8 cellular contexts compared by ENCODE assay signal in the genomic region with DNA sequence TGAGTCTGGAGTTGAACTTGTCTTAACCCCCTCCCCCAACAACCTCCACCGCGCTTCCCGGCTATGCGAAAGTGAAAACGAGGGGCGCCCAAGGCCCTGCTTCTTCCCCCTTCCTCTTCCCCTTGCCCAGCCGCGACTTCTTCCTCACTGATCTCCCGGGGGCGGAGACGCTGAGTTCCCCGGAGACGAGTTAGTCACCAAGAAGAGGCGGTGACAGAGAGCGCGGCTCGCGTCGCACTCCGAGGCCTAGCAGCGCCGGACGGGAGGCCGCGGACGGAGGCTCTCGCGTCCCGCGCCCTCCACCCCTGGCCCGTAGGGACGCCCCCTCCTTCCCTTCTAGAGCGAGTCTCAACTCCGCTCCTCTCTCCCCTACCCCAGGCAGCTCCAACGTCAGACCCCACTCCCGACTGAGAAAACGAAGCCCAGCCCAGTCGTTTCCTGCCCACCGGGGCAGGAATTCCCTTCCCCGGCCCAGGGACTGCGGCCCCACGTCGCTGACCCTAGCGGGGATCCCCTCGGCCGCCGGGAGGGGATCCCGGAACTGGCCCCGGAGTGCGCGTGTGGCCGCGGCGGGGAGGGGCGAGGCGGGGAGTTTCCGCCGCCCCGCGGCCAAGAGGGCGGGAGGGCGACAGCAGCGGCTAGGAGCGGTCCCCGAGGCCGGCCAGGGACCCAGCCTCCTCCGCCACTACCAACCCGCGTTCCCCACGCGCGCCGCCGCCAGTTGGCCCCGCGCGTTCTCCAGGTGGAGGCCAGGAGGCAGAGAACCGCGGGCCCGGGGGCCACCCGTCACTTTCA. TPM values are rescaled to one million over a fixed set of nuclear protein-coding genes. Genes with fewer than 3 reads are reported as not detected.
A peak's percentile ranks its signal among the peaks of the same experiment; 100 is the strongest.
DNase-seq lines count a peak whose midpoint lies in the region; ATAC-seq lines count a peak whose summit lies in the region.

No MANE protein-coding gene starts in this region.

- peaks cover 22 to 47% (median 36%) of the 10 kb centered on the region in 10 experiments for H3K4me1 ChIP-seq in BLaER1 treated with 17β-estradiol and CSF1 and Interleukin-3, amounts not matched to agents 10 nM and 100 nM
- H3K4me1 ChIP-seq in ectodermal cell (ENCODE audit: control insufficient read depth, insufficient read depth, low read length): no peaks in the 10 kb centered on the region

- peak overlapping the region; percentile 81 to 98 (median 94) for H3K4me3 ChIP-seq in BLaER1 treated with 17β-estradiol and CSF1 and Interleukin-3, amounts not matched to agents 10 nM and 100 nM
- H3K4me3 ChIP-seq in ectodermal cell (ENCODE audit: insufficient read depth, low read depth, low read length): peak overlapping the region; percentile 68

- H3K36me3 ChIP-seq in BLaER1 treated with 17β-estradiol and CSF1 and Interleukin-3, amounts not matched to agents 10 nM and 100 nM: peaks cover 8 to 39% (median 37%) of the 10 kb centered on the region in 11 experiments; a peak in 21 of 22 replicates
- no peaks in the 10 kb centered on the region for H3K36me3 ChIP-seq in ectodermal cell (ENCODE audit: control insufficient read depth, insufficient read depth, low read length)

- no peaks in the 10 kb centered on the region for H3K9me3 ChIP-seq in BLaER1 treated with 17β-estradiol and CSF1 and Interleukin-3, amounts not matched to agents 10 nM and 100 nM (replicated peaks in 1 of 11)
- no peaks in the 10 kb centered on the region for H3K9me3 ChIP-seq in ectodermal cell (ENCODE audit: control insufficient read depth, low read length)

- H3K27me3 ChIP-seq in BLaER1 treated with 17β-estradiol and CSF1 and Interleukin-3, amounts not matched to agents 10 nM and 100 nM: no peaks in the 10 kb centered on the region
- H3K27me3 ChIP-seq in ectodermal cell (ENCODE audit: control insufficient read depth, insufficient read depth, low read length, poor library complexity, severe bottlenecking): peaks cover 36% of the 10 kb centered on the region

- H3K9me3 Mint-ChIP-seq in activated CD8-positive, alpha-beta T cell treated with anti-CD3 and anti-CD28 coated beads, Interleukin-2, amount 10 ng/mL, durations not matched to agents 7 days and 5 days (ENCODE audit: insufficient read depth): no peaks in the 10 kb centered on the region

- H3K4me1 Mint-ChIP-seq in activated CD8-positive, alpha-beta T cell treated with anti-CD3 and anti-CD28 coated beads, Interleukin-2, amount 10 ng/mL, durations not matched to agents 7 days and 5 days (ENCODE audit: low read depth): peaks cover 49% of the 10 kb centered on the region

- H3K4me2 ChIP-seq in BLaER1 treated with 17β-estradiol and CSF1 and Interleukin-3, amounts not matched to agents 10 nM and 100 nM: peak overlapping the region; percentile 74 to 95 (median 93)

- H3K36me3 Mint-ChIP-seq in activated CD8-positive, alpha-beta T cell treated with anti-CD3 and anti-CD28 coated beads, Interleukin-2, amount 10 ng/mL, durations not matched to agents 7 days and 5 days (ENCODE audit: low read depth): peaks cover 34% of the 10 kb centered on the region

- ATAC-seq in GM19043 (IDR thresholded peaks at IDR 0.05; ENCODE audit: low read depth, unreplicated experiment): peak; percentile 59
- peak; percentile 59 for ATAC-seq in HG03280 (IDR thresholded peaks at IDR 0.05; ENCODE audit: unreplicated experiment)
- peak; percentile 78 for ATAC-seq in activated CD8-positive, alpha-beta T cell treated with anti-CD3 and anti-CD28 coated beads, Interleukin-2, amount 10 ng/mL, durations not matched to agents 7 days and 5 days

- CTCF ChIA-PET in activated CD8-positive, alpha-beta T cell treated with anti-CD3 and anti-CD28 coated beads, Interleukin-2, amount 10 ng/mL, durations not matched to agents 7 days and 5 days (lab: Charles Lee): interaction anchor here (1.0 to 1.7 kb wide), 4 partner anchors 10 to 109 kb away, joined by 3 to 5 read pairs (median 4); a partner anchor contains a TSS

- H3K27me3 Mint-ChIP-seq in activated CD8-positive, alpha-beta T cell treated with anti-CD3 and anti-CD28 coated beads, Interleukin-2, amount 10 ng/mL, durations not matched to agents 7 days and 5 days (ENCODE audit: low read depth): no peaks in the 10 kb centered on the region

- POLR2A ChIA-PET in activated CD8-positive, alpha-beta T cell treated with anti-CD3 and anti-CD28 coated beads, Interleukin-2, amount 10 ng/mL, durations not matched to agents 7 days and 5 days (lab: Charles Lee): interaction anchor here (0.5 to 2.0 kb wide), 23 partner anchors 13 to 531 kb away, joined by 3 to 22 read pairs (median 4); a partner anchor contains a TSS

- peak overlapping the region; percentile 87 for H3K4me3 Mint-ChIP-seq in activated CD8-positive, alpha-beta T cell treated with anti-CD3 and anti-CD28 coated beads, Interleukin-2, amount 10 ng/mL, durations not matched to agents 7 days and 5 days

- WGBS in ectodermal cell, 2 experiments: 0% methylated on average over 81 of the region's 81 CpGs

- DNase-seq in NCI-H82 (lab: John Stamatoyannopoulos, UW): peak; percentile 91
- peak; percentile 90 for DNase-seq in activated CD8-positive, alpha-beta T cell treated with anti-CD3 and anti-CD28 coated beads, Interleukin-2, amount 10 ng/mL, durations not matched to agents 7 days and 5 days
- DNase-seq in medulla oblongata (ENCODE audit: extremely low spot score): peak; percentile 88
- peak; percentile 76 for DNase-seq in stimulated activated CD8-positive, alpha-beta memory T cell treated with anti-CD3 and anti-CD28 coated beads, Interleukin-12 subunit alpha, Interleukin-12 subunit beta, amount 100 ng/mL, for 4 hours (ENCODE audit: low read depth)

- H3K27ac Mint-ChIP-seq in activated CD8-positive, alpha-beta T cell treated with anti-CD3 and anti-CD28 coated beads, Interleukin-2, amount 10 ng/mL, durations not matched to agents 7 days and 5 days: peak overlapping the region; percentile 89

- peak overlapping the region; percentile 96 to 100 (median 98) for H3K9ac ChIP-seq in BLaER1 treated with 17β-estradiol and CSF1 and Interleukin-3, amounts not matched to agents 10 nM and 100 nM

- H4K20me1 ChIP-seq in BLaER1 treated with 17β-estradiol and CSF1 and Interleukin-3, amounts not matched to agents 10 nM and 100 nM: peaks cover 35 to 52% (median 45%) of the 10 kb centered on the region in 11 experiments; a peak in 21 of 22 replicates

- H3K27ac ChIP-seq in BLaER1 treated with 17β-estradiol and CSF1 and Interleukin-3, amounts not matched to agents 10 nM and 100 nM: peak overlapping the region; percentile 96 to 100 (median 99)
- H3K27ac ChIP-seq in ectodermal cell (ENCODE audit: insufficient read depth, low read depth, low read length, poor library complexity, severe bottlenecking): peak overlapping the region; percentile 44

RNA-seq across cellular contexts. Expression of a gene that starts 1.4 kb away (rescaled TPM):
- 10 to 100 TPM; 52.7 to 54.2 TPM for total RNA-seq in activated CD8-positive, alpha-beta T cell treated with anti-CD3 and anti-CD28 coated beads, Interleukin-2, amount 10 ng/mL, durations not matched to agents 7 days and 5 days
- polyA plus RNA-seq in ectodermal cell (2013, experiment 1 of 4): 14.5 TPM
- 16.2 TPM for polyA plus RNA-seq in ectodermal cell (2013, experiment 2 of 4)
- polyA plus RNA-seq in ectodermal cell (2013, experiment 3 of 4): 14.5 TPM
- polyA plus RNA-seq in ectodermal cell (2013, experiment 4 of 4): 18.9 TPM

Comparison
In these comparisons a context has a peak if more than half of its experiments do, and no peak if none do; other contexts are left out.
1. Peak in every context shown above with its lines: DNase-seq, ATAC-seq, H3K4me3 ChIP-seq and H3K27ac ChIP-seq.